In the genomic region with DNA sequence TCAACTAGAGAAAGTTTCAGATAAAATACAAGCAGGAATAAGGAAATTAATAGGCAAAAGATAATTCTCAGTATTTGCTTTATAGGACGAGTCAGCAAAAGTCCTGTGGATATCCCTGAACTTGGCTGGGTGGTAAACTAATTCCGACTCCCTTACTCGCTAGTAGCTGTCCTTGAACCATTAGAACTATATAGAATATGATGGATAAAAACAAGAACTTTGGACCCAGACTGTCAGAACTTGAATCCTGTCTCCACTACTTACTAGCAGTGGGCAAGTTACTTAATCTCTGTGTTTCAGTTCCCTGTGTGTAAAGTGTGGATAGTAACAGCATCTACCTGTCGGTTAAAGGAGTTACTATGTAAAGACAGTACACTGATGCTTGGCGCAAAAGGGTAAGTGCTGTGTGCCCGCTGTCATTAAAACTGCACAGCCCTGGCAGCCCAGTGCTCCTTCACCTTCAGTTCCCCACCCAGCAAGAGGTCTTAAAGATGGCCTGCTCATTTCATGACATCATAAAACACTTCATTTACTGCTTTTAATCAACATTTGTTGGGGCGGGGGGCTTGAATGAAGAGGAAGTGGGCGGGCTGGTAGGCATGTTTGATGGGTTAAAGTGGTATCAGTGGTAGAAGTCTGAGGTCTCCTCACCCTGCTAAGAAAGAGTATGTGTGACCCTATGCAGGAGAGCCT, we compare ENCODE assay signal across 9 cellular contexts. TPM values are rescaled to one million over a fixed set of nuclear protein-coding genes. Genes with fewer than 3 reads are reported as not detected.
A peak's percentile ranks its signal among the peaks of the same experiment; 100 is the strongest.
DNase-seq lines count a peak whose midpoint lies in the region; ATAC-seq, FAIRE-seq and TF ChIP-seq lines count a peak whose summit lies in the region.
"Had no signal": no experiment of that assay in that cellular context is flagged by ENCODE, and none has a peak within 500 bp of the region (broad histone marks: within the 10 kb centered on the region; RNA-seq: fewer than 3 reads in every experiment).

No MANE protein-coding gene starts in this region.

- TF ChIP-seq CTCF in heart left ventricle (IDR thresholded peaks at IDR 0.05) (no peak), bronchial epithelial cell (IDR thresholded peaks at IDR 0.05; ENCODE audit: insufficient read depth, low read length, severe bottlenecking) (no peak), mesothelial cell of epicardium (IDR thresholded peaks at IDR 0.05; ENCODE audit: unreplicated experiment) (no peak), vagina (IDR thresholded peaks at IDR 0.05) (no peak)

- H3K4me3 ChIP-seq in heart left ventricle (peak overlapping the region; percentile 3 to 95 (median 84)), bronchial epithelial cell (ENCODE audit: low read depth, low read length) (peak overlapping the region; percentile 65), vagina (peak overlapping the region; percentile 77 to 85)

- no peaks in the 10 kb centered on the region for H3K9me3 ChIP-seq in heart left ventricle
- H3K9me3 ChIP-seq in vagina, result no peaks in the 10 kb centered on the region

- POLR2A ChIA-PET in HEK293T (lab: Yijun Ruan, JAX), result no interaction called here

- H3K27ac ChIP-seq in heart left ventricle (peak overlapping the region; percentile 91 to 99 (median 96)), vagina (peak overlapping the region; percentile 83)

- 42 to 56% (median 48%) methylated on average over 8 of the region's 8 CpGs for WGBS in heart left ventricle, 4 donors

- no peaks in the 10 kb centered on the region for H3K27me3 Mint-ChIP-seq in mesothelial cell of epicardium (ENCODE audit: low read depth)

- TF ChIP-seq POLR2A in heart left ventricle (IDR thresholded peaks at IDR 0.05), result peak in 1 of 2 donors; percentile 10
- TF ChIP-seq POLR2A in vagina (IDR thresholded peaks at IDR 0.05), result no peak

- H3K36me3 ChIP-seq in heart left ventricle (peaks cover 0 to 69% (median 19%) of the 10 kb centered on the region in 9 donors), bronchial epithelial cell (ENCODE audit: control insufficient read depth, insufficient read depth, low read length) (peaks cover 13% of the 10 kb centered on the region), vagina (no peaks in the 10 kb centered on the region)

- DNase-seq in heart left ventricle (no peak), Right ventricle myocardium superior (no peak), bronchial epithelial cell (ENCODE audit: low read depth) (no peak), mesothelial cell of epicardium (ENCODE audit: low spot score in 2 of 2, unreplicated experiment in 2 of 2) (no peak), vagina (ENCODE audit: extremely low spot score in 2 of 2) (no peak), HEK293T (ENCODE audit: extremely low spot score) (no peak), GDM1 (lab: John Stamatoyannopoulos, UW) (no peak), SIG-M5 (lab: John Stamatoyannopoulos, UW) (no peak)

- peaks cover 7% of the 10 kb centered on the region for H3K36me3 Mint-ChIP-seq in mesothelial cell of epicardium

- intact Hi-C loops in heart left ventricle (cut with DNase I), result loop anchor here (2.0 to 10.0 kb wide), 6 partner anchors 42 to 268 kb away; no protein-coding TSS in a partner anchor
- intact Hi-C loops in Right ventricle myocardium superior (cut with DNase I), result loop anchor here (2.0 kb wide), 1 partner anchor 43 kb away; no protein-coding TSS in a partner anchor
- intact Hi-C loops in vagina (cut with DNase I), result loop anchor here (10.0 kb wide), 1 partner anchor 355 kb away; no protein-coding TSS in a partner anchor

- H3K27me3 ChIP-seq in heart left ventricle (peaks cover 0 to 24% (median 0%) of the 10 kb centered on the region in 9 donors), bronchial epithelial cell (ENCODE audit: control insufficient read depth, insufficient read depth, low read length) (no peaks in the 10 kb centered on the region), vagina (no peaks in the 10 kb centered on the region)

- peaks cover under 1 to 89% (median 61%) of the 10 kb centered on the region in 12 donors for H3K4me1 ChIP-seq in heart left ventricle
- peaks cover 59% of the 10 kb centered on the region for H3K4me1 ChIP-seq in vagina

- CTCF ChIA-PET in HEK293T (lab: Yijun Ruan, JAX), result interaction anchor here (2.2 to 2.9 kb wide), 2 partner anchors 37 to 44 kb away, joined by 11 to 18 read pairs; no protein-coding TSS in a partner anchor

- ATAC-seq in heart left ventricle (no peak), Right ventricle myocardium superior (ENCODE audit: poor library complexity) (no peak)

- peaks cover 87% of the 10 kb centered on the region for H3K4me1 Mint-ChIP-seq in mesothelial cell of epicardium

- H3K9me3 Mint-ChIP-seq in mesothelial cell of epicardium, result no peaks in the 10 kb centered on the region

- H3K4me3 Mint-ChIP-seq in mesothelial cell of epicardium, result peak overlapping the region; percentile 92

- H3K27ac Mint-ChIP-seq in mesothelial cell of epicardium, result peak overlapping the region; percentile 96

- FAIRE-seq in bronchial epithelial cell (lab: Jason Lieb, UNC), result no peak
- FAIRE-seq: colon had no signal

TF ChIP-seq in HEK293T, 16 proteins besides CTCF, POLR2A, EP300 and RAD21:
- TF ChIP-seq CTBP1 (IDR thresholded peaks at IDR 0.05; ENCODE audit: borderline replicate concordance) (no peak), L3MBTL2 (conservative IDR thresholded peaks at IDR 0.05) (no peak)

RNA-seq across cellular contexts. Expression of gene TPM1, which starts 7.3 kb away (rescaled TPM):
- total RNA-seq in heart left ventricle (over 10,000 TPM in 7 of 9 donors, 1,000 to 10,000 TPM in 2; 9,722 to 18,689 (median 13,330) TPM), Right ventricle myocardium superior (12,703 TPM), bronchial epithelial cell (111 and 190 TPM in 2 replicates), mesothelial cell of epicardium (635 to 667 TPM (median 659 TPM) in 3 replicates), vagina (498 TPM)
- polyA plus RNA-seq in heart left ventricle, result over 10,000 TPM; 13,651 to 16,217 TPM

Comparison
In these comparisons a context has a peak if more than half of its experiments do, and no peak if none do; other contexts are left out.
1. RNA of gene TPM1, which starts 7.3 kb away (total RNA-seq): 9,722 to 18,689 TPM in heart left ventricle and 12,703 TPM in Right ventricle myocardium superior (single experiment); 635 to 667 TPM in mesothelial cell of epicardium, 498 TPM in vagina (single experiment) and 111 to 190 TPM in bronchial epithelial cell; every median in the first group is over 10 times any median in the second.
2. Peak in every context shown above with its lines, with median percentiles within 50 percentile points of each other: H3K4me3 ChIP-seq.